ENCODE assay signal across 9 cellular contexts in the genomic region with DNA sequence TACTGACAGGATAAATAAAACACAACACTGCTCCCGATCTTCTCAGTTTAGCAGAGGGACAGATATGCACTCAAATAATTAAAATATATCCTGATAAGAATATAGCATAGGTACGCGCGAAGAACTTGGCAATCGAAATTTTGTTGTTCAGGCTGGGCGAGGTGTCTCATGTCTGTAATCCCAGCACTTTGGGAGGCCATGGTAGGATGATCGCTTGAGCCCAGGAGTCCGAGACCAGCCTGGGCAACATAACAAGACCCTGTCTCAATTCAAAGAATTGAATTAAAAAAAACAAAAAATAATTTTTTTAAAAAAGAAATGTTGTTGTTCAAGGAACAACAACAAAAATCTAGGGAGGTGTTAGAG. TPM values are rescaled to one million over a fixed set of nuclear protein-coding genes. Genes with fewer than 3 reads are reported as not detected.
A peak's percentile ranks its signal among the peaks of the same experiment; 100 is the strongest.
DNase-seq lines count a peak whose midpoint lies in the region; TF ChIP-seq lines count a peak whose summit lies in the region.
"Had no signal": no experiment of that assay in that cellular context is flagged by ENCODE, and none has a peak within 500 bp of the region (broad histone marks: within the 10 kb centered on the region; RNA-seq: fewer than 3 reads in every experiment).

No MANE protein-coding gene starts in this region.

- DNase-seq in DMS53 (lab: John Stamatoyannopoulos, UW): peak; percentile 8
- no peak for DNase-seq in DMS53 treated with DMSO at 0.1 percent for 48 hours (lab: John Stamatoyannopoulos, UW; ENCODE audit: unreplicated experiment)
- no peak for DNase-seq in OCI-LY7 (ENCODE audit: low spot score)
- no peak for DNase-seq in anterior cingulate cortex (lab: John Stamatoyannopoulos, UW)
- DNase-seq in NCI-H226: no peak
- DNase-seq: 8988T, mesendoderm had no signal

- H3K9me3 ChIP-seq in OCI-LY7 (ENCODE audit: low read length) (no peaks in the 10 kb centered on the region; the same call in 1 of the 2 replicates), muscle layer of duodenum (ENCODE audit: control insufficient read depth in 1 of 2, low read length in 2 of 2) (no peaks in the 10 kb centered on the region)

- H3K4me3 ChIP-seq in OCI-LY7 (ENCODE audit: low read depth, low read length, poor library complexity, severe bottlenecking): no peak overlapping the region
- H3K4me3 ChIP-seq in muscle layer of duodenum (ENCODE audit: low read depth in 1 of 2, low read length in 2 of 2): no peak overlapping the region

- POLR2A ChIA-PET in OCI-LY7 (lab: Charles Lee): interaction anchor here (0.7 kb wide), 1 partner anchor 17 kb away, joined by 3 read pairs; the partner anchor contains the start of gene TRIM69

- TF ChIP-seq CTCF in OCI-LY7 (conservative IDR thresholded peaks at IDR 0.05; ENCODE audit: low read length): no peak

- peaks cover 28% of the 10 kb centered on the region for H3K79me2 ChIP-seq in OCI-LY7 (ENCODE audit: insufficient read depth, low read depth, low read length)

- peaks cover 21% of the 10 kb centered on the region for H4K20me1 ChIP-seq in OCI-LY7 (ENCODE audit: insufficient read depth, low read length)

- intact Hi-C loops in OCI-LY7 (cut with micrococcal nuclease; ENCODE audit: unreplicated experiment): no loop called here

- no peaks in the 10 kb centered on the region for H3K27me3 ChIP-seq in muscle layer of duodenum (ENCODE audit: low read depth, low read length)

- H3K4me1 ChIP-seq in OCI-LY7 (ENCODE audit: insufficient read depth, low read length, poor library complexity, severe bottlenecking) (peaks cover 87% of the 10 kb centered on the region), muscle layer of duodenum (ENCODE audit: control insufficient read depth in 1 of 2, insufficient read depth in 2 of 2, low read length in 2 of 2) (peaks cover 6 to 15% of the 10 kb centered on the region in 2 donors)

- peaks cover 63% of the 10 kb centered on the region for H3K36me3 ChIP-seq in OCI-LY7 (ENCODE audit: insufficient read depth, low read length)
- H3K36me3 ChIP-seq in muscle layer of duodenum (ENCODE audit: control insufficient read depth in 1 of 2, insufficient read depth in 2 of 2, low read length in 2 of 2): peaks cover 34 to 43% of the 10 kb centered on the region in 2 donors

- CTCF ChIA-PET in OCI-LY7 (lab: Charles Lee; ENCODE audit: unreplicated experiment): no interaction called here

- H3K9me2 ChIP-seq in OCI-LY7 (ENCODE audit: insufficient read depth, low read length): no peaks in the 10 kb centered on the region

- H3K27ac ChIP-seq in OCI-LY7 (ENCODE audit: low read depth, low read length, poor library complexity, severe bottlenecking) (peak overlapping the region; percentile 85), muscle layer of duodenum (ENCODE audit: low read length) (peak overlapping the region; percentile 14)
- H3K27ac ChIP-seq: epithelial cell of prostate had no signal

- H3K4me2 ChIP-seq in OCI-LY7 (ENCODE audit: low read length): peak overlapping the region; percentile 37

- no peak overlapping the region for H2AFZ ChIP-seq in OCI-LY7 (ENCODE audit: low read length)

- no TSS peak for BruUV-seq in OCI-LY7 (replicated peaks; lab: Mats Ljungman, UMichigan)

RNA-seq across cellular contexts. Expression of gene B2M, which starts 7.6 kb away (rescaled TPM):
- 1,738 and 1,761 TPM in 2 replicates for total RNA-seq in OCI-LY7 (2014; rRNA removed; shearing (Covaris generic))
- 1,161 and 1,369 TPM in 2 replicates for total RNA-seq in OCI-LY7 (2022)

RNA-seq across cellular contexts. Expression of gene PATL2, which starts 7.8 kb away (rescaled TPM):
- 1.1 and 4.8 TPM in 2 replicates for total RNA-seq in OCI-LY7 (2014; rRNA removed; shearing (Covaris generic))
- 8.6 and 8.8 TPM in 2 replicates for total RNA-seq in OCI-LY7 (2022)

RNA-seq across cellular contexts. Expression of gene TRIM69, which starts 17.4 kb away (rescaled TPM):
- 9.8 and 16.3 TPM in 2 replicates for total RNA-seq in OCI-LY7 (2014; rRNA removed; shearing (Covaris generic))
- total RNA-seq in OCI-LY7 (2022): 29.1 and 33.7 TPM in 2 replicates

RNA-seq across cellular contexts. Expression of gene SPG11, which starts 55.4 kb away (rescaled TPM):
- 65.2 and 69.1 TPM in 2 replicates for total RNA-seq in OCI-LY7 (2014; rRNA removed; shearing (Covaris generic))
- total RNA-seq in OCI-LY7 (2022): 92.8 and 126 TPM in 2 replicates
